ENCODE assay signal across 1 cellular context in the genomic region with DNA sequence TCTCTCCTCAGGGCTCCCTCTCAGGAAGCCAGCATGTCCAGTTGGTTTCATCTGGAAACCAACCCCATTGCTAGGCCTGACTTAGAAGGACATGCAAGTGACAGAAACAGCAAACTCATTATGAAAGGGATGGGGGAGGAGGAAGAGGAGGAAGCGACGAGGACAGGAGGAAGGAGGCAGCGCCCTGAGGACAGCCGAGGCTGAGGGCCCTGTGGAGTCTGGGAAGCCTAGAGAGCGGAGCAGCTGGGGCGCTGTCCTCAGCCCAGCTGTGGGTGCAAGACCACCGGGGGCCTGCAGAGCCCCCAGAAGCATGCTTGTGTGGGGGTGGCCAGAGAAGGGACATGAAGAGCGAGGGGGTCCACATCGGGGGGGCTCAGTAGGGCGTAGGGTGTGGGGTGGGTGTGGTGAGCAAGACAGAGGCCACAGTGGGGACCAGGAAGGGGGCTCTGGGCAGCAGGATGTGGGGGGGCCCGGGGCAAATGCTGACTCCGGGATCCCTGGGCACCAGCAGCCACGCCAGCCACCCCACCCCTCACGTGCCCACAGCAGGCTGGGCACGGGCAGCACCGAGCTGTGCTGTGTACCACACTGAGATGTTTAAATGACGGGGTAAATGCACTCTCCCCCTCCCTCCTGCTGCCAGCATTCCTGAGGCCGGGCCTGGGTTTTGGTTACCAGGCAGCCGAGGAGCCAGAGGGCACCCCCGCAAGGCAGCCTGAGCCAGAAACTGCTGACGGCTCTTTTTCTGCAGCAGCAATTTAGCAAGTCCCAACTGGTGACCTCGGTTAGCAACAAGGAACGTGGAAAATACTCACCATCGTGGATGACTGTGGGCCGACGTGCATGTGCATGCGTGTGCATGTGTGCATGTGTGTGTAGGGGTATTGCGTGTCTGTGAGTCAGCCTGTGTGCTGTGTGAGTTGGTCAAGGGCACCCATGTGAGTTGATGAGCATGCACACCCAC.
TF ChIP-seq lines count a peak whose summit lies in the region.

No MANE protein-coding gene starts in this region.

TF ChIP-seq in K562, 482 proteins besides CTCF, POLR2A, EP300 and RAD21 (continued from another document):
- TF ChIP-seq, protein P1, sequence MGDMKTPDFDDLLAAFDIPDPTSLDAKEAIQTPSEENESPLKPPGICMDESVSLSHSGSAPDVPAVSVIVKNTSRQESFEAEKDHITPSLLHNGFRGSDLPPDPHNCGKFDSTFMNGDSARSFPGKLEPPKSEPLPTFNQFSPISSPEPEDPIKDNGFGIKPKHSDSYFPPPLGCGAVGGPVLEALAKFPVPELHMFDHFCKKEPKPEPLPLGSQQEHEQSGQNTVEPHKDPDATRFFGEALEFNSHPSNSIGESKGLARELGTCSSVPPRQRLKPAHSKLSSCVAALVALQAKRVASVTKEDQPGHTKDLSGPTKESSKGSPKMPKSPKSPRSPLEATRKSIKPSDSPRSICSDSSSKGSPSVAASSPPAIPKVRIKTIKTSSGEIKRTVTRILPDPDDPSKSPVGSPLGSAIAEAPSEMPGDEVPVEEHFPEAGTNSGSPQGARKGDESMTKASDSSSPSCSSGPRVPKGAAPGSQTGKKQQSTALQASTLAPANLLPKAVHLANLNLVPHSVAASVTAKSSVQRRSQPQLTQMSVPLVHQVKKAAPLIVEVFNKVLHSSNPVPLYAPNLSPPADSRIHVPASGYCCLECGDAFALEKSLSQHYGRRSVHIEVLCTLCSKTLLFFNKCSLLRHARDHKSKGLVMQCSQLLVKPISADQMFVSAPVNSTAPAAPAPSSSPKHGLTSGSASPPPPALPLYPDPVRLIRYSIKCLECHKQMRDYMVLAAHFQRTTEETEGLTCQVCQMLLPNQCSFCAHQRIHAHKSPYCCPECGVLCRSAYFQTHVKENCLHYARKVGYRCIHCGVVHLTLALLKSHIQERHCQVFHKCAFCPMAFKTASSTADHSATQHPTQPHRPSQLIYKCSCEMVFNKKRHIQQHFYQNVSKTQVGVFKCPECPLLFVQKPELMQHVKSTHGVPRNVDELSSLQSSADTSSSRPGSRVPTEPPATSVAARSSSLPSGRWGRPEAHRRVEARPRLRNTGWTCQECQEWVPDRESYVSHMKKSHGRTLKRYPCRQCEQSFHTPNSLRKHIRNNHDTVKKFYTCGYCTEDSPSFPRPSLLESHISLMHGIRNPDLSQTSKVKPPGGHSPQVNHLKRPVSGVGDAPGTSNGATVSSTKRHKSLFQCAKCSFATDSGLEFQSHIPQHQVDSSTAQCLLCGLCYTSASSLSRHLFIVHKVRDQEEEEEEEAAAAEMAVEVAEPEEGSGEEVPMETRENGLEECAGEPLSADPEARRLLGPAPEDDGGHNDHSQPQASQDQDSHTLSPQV (IDR thresholded peaks at IDR 0.05) = peak; percentile 87
- no peak for TF ChIP-seq ZNF445 (CRISPR knock-in tag; IDR thresholded peaks at IDR 0.05; ENCODE audit: low read depth)
- no peak for TF ChIP-seq ZNF668 (CRISPR knock-in tag; IDR thresholded peaks at IDR 0.05)
- peak; percentile 34; the same call in 1 of the 2 replicates for TF ChIP-seq RBFOX2 (IDR thresholded peaks at IDR 0.05; ENCODE audit: low read depth, low read length)
- no peak for TF ChIP-seq BDP1 (IDR thresholded peaks at IDR 0.05; ENCODE audit: insufficient read depth, insufficient read length)
- TF ChIP-seq C11orf30 (IDR thresholded peaks at IDR 0.05; ENCODE audit: low read depth) = peak; percentile 65
- TF ChIP-seq, protein P2, sequence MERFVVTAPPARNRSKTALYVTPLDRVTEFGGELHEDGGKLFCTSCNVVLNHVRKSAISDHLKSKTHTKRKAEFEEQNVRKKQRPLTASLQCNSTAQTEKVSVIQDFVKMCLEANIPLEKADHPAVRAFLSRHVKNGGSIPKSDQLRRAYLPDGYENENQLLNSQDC (CRISPR knock-in tag; IDR thresholded peaks at IDR 0.05) = no peak
- TF ChIP-seq NFE2 (IDR thresholded peaks at IDR 0.05; ENCODE audit: low read depth) = peak; percentile 80
- TF ChIP-seq MTA3 (IDR thresholded peaks at IDR 0.05; ENCODE audit: borderline replicate concordance) = 0 out of 2 replicates have a peak, but pooled peaks have one; percentile 30
- TF ChIP-seq, protein P3, sequence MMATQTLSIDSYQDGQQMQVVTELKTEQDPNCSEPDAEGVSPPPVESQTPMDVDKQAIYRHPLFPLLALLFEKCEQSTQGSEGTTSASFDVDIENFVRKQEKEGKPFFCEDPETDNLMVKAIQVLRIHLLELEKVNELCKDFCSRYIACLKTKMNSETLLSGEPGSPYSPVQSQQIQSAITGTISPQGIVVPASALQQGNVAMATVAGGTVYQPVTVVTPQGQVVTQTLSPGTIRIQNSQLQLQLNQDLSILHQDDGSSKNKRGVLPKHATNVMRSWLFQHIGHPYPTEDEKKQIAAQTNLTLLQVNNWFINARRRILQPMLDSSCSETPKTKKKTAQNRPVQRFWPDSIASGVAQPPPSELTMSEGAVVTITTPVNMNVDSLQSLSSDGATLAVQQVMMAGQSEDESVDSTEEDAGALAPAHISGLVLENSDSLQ (IDR thresholded peaks at IDR 0.05) = 0 out of 2 replicates have a peak, but pooled peaks have one; percentile 12
- TF ChIP-seq CTBP1 (IDR thresholded peaks at IDR 0.05; ENCODE audit: borderline replicate concordance) = peak; percentile 19; the same call in 1 of the 2 replicates
- TF ChIP-seq MAFK (IDR thresholded peaks at IDR 0.05; ENCODE audit: low read length) = peak; percentile 26; the same call in 1 of the 2 replicates
- TF ChIP-seq ZNF398 (CRISPR knock-in tag; IDR thresholded peaks at IDR 0.05) = no peak
- 0 out of 2 replicates have a peak, but pooled peaks have one; percentile 21 for TF ChIP-seq ZNF143 (CRISPR knock-in tag; IDR thresholded peaks at IDR 0.05)
- TF ChIP-seq MAFG (tag; conservative IDR thresholded peaks at IDR 0.05) = 0 out of 2 replicates have a peak, but pooled peaks have one; percentile 29
- TF ChIP-seq L3MBTL2 (IDR thresholded peaks at IDR 0.05) = peak; percentile 37; the same call in 1 of the 2 replicates
- TF ChIP-seq ARID1B (IDR thresholded peaks at IDR 0.05) = 0 out of 2 replicates have a peak, but pooled peaks have one; percentile 7
- TF ChIP-seq ZEB2 (IDR thresholded peaks at IDR 0.05) = no peak
- TF ChIP-seq NR2F6 (CRISPR knock-in tag; IDR thresholded peaks at IDR 0.05) = no peak
- peak; percentile 34; the same call in 1 of the 2 replicates for TF ChIP-seq SPI1 (IDR thresholded peaks at IDR 0.05; ENCODE audit: borderline replicate concordance, low read depth, low read length)
- TF ChIP-seq SMARCA4 (IDR thresholded peaks at IDR 0.05) = 0 out of 2 replicates have a peak, but pooled peaks have one; percentile 30
- TF ChIP-seq HDAC1 (IDR thresholded peaks at IDR 0.05) = 0 out of 4 replicates have a peak, but pooled peaks of 1 of the 2 experiments have one; percentile 31
- TF ChIP-seq DNMT1 (IDR thresholded peaks at IDR 0.05) = no peak
- 0 out of 2 replicates have a peak, but pooled peaks have one; percentile 14 for TF ChIP-seq DMBX1 (CRISPR knock-in tag; IDR thresholded peaks at IDR 0.05; ENCODE audit: borderline replicate concordance)
- TF ChIP-seq ETV1 (tag; conservative IDR thresholded peaks at IDR 0.05; ENCODE audit: low read depth) = 0 out of 2 replicates have a peak, but pooled peaks have one; percentile 18
- TF ChIP-seq NFRKB (IDR thresholded peaks at IDR 0.05; ENCODE audit: low read depth) = peak; percentile 39; the same call in 1 of the 2 replicates
- no peak for TF ChIP-seq TCF15 (CRISPR knock-in tag; IDR thresholded peaks at IDR 0.05)
- no peak for TF ChIP-seq DDX20 (tag; IDR thresholded peaks at IDR 0.05; ENCODE audit: low read depth)
- TF ChIP-seq, protein P4, sequence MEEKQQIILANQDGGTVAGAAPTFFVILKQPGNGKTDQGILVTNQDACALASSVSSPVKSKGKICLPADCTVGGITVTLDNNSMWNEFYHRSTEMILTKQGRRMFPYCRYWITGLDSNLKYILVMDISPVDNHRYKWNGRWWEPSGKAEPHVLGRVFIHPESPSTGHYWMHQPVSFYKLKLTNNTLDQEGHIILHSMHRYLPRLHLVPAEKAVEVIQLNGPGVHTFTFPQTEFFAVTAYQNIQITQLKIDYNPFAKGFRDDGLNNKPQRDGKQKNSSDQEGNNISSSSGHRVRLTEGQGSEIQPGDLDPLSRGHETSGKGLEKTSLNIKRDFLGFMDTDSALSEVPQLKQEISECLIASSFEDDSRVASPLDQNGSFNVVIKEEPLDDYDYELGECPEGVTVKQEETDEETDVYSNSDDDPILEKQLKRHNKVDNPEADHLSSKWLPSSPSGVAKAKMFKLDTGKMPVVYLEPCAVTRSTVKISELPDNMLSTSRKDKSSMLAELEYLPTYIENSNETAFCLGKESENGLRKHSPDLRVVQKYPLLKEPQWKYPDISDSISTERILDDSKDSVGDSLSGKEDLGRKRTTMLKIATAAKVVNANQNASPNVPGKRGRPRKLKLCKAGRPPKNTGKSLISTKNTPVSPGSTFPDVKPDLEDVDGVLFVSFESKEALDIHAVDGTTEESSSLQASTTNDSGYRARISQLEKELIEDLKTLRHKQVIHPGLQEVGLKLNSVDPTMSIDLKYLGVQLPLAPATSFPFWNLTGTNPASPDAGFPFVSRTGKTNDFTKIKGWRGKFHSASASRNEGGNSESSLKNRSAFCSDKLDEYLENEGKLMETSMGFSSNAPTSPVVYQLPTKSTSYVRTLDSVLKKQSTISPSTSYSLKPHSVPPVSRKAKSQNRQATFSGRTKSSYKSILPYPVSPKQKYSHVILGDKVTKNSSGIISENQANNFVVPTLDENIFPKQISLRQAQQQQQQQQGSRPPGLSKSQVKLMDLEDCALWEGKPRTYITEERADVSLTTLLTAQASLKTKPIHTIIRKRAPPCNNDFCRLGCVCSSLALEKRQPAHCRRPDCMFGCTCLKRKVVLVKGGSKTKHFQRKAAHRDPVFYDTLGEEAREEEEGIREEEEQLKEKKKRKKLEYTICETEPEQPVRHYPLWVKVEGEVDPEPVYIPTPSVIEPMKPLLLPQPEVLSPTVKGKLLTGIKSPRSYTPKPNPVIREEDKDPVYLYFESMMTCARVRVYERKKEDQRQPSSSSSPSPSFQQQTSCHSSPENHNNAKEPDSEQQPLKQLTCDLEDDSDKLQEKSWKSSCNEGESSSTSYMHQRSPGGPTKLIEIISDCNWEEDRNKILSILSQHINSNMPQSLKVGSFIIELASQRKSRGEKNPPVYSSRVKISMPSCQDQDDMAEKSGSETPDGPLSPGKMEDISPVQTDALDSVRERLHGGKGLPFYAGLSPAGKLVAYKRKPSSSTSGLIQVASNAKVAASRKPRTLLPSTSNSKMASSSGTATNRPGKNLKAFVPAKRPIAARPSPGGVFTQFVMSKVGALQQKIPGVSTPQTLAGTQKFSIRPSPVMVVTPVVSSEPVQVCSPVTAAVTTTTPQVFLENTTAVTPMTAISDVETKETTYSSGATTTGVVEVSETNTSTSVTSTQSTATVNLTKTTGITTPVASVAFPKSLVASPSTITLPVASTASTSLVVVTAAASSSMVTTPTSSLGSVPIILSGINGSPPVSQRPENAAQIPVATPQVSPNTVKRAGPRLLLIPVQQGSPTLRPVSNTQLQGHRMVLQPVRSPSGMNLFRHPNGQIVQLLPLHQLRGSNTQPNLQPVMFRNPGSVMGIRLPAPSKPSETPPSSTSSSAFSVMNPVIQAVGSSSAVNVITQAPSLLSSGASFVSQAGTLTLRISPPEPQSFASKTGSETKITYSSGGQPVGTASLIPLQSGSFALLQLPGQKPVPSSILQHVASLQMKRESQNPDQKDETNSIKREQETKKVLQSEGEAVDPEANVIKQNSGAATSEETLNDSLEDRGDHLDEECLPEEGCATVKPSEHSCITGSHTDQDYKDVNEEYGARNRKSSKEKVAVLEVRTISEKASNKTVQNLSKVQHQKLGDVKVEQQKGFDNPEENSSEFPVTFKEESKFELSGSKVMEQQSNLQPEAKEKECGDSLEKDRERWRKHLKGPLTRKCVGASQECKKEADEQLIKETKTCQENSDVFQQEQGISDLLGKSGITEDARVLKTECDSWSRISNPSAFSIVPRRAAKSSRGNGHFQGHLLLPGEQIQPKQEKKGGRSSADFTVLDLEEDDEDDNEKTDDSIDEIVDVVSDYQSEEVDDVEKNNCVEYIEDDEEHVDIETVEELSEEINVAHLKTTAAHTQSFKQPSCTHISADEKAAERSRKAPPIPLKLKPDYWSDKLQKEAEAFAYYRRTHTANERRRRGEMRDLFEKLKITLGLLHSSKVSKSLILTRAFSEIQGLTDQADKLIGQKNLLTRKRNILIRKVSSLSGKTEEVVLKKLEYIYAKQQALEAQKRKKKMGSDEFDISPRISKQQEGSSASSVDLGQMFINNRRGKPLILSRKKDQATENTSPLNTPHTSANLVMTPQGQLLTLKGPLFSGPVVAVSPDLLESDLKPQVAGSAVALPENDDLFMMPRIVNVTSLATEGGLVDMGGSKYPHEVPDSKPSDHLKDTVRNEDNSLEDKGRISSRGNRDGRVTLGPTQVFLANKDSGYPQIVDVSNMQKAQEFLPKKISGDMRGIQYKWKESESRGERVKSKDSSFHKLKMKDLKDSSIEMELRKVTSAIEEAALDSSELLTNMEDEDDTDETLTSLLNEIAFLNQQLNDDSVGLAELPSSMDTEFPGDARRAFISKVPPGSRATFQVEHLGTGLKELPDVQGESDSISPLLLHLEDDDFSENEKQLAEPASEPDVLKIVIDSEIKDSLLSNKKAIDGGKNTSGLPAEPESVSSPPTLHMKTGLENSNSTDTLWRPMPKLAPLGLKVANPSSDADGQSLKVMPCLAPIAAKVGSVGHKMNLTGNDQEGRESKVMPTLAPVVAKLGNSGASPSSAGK (IDR thresholded peaks at IDR 0.05) = peak; percentile 31
- TF ChIP-seq TAF1 (IDR thresholded peaks at IDR 0.05; ENCODE audit: control insufficient read depth, extremely low read depth, insufficient read depth, low read length, severe bottlenecking) = peak; percentile 15
- peak; percentile 40; the same call in 1 of the 2 replicates for TF ChIP-seq EGR1 (conservative IDR thresholded peaks at IDR 0.05)
